In the genomic region with DNA sequence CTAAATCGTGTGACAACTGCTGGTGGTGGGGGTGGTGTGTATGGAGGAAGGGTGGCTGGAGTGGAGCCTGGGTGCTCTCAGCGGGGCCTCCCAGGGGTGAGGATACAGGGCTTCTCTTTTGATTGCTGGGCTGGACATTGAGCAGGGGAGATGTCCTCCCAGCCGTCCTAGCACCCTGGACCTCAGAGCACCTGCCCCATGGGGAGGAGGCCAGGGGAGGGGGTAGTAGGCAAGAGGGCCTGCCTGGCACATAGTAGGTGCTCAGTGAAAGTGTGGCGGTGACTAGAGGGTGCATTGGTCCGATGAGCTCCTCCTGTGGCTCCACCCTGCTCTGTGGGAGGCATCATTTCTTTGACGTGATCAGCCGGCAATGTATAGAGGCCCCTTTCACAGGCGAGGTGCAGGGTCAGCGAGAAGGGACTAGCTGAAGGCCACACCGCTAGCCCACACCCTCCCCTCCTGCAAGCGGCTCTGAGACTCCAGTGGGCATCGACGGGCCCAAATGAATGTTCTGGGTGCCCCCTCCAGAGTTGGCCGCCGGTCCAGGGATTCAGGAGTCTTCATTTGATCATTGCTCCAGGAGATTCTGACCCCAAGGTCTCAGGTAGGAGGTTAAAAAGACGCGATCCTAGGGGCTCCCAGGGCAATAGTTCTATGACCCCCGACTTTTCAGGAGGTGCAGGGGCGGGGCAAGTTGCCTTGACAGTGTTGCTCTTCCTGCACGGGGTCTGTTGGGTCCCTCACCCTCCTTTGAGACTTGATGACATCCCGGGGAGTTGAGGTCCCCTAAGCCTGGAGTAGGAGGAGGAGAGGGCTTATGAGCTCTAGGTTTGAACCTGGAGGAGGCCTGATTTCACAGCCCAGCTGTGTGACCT, we compare ENCODE assay signal across 13 cellular contexts.
DNase-seq lines count a peak whose midpoint lies in the region; ATAC-seq and TF ChIP-seq lines count a peak whose summit lies in the region.
"Had no signal": no experiment of that assay in that cellular context is flagged by ENCODE, and none has a peak within 500 bp of the region (broad histone marks: within the 10 kb centered on the region; RNA-seq: fewer than 3 reads in every experiment).

No MANE protein-coding gene starts in this region.

- H3K27ac Mint-ChIP-seq in chondrocyte (ENCODE audit: unreplicated experiment): no peak overlapping the region
- peak overlapping the region; percentile 63 for H3K27ac Mint-ChIP-seq in neural progenitor cell
- no peak overlapping the region for H3K27ac Mint-ChIP-seq in MCF 10A (ENCODE audit: low read depth, unreplicated experiment)
- H3K27ac Mint-ChIP-seq: CD4-positive, CD25-positive, alpha-beta regulatory T cell; GM23338 had no signal

- H3K4me3 ChIP-seq in right atrium auricular region: no peak overlapping the region
- no peak overlapping the region for H3K4me3 ChIP-seq in neural progenitor cell
- H3K4me3 ChIP-seq: BLaER1, GM23338, HAP-1 had no signal

- H3K27me3 ChIP-seq in right atrium auricular region (no peaks in the 10 kb centered on the region), neural progenitor cell (no peaks in the 10 kb centered on the region)
- H3K27me3 ChIP-seq: BLaER1 had no signal

- no peaks in the 10 kb centered on the region for H3K79me2 ChIP-seq in neural progenitor cell (ENCODE audit: low read depth)

- H3K4me1 ChIP-seq in right atrium auricular region (no peaks in the 10 kb centered on the region), neural progenitor cell (peaks cover 11% of the 10 kb centered on the region)
- H3K4me1 ChIP-seq: BLaER1, HAP-1 had no signal

- H3K36me3 Mint-ChIP-seq in chondrocyte (ENCODE audit: low read depth): no peaks in the 10 kb centered on the region
- no peaks in the 10 kb centered on the region for H3K36me3 Mint-ChIP-seq in neural progenitor cell
- H3K36me3 Mint-ChIP-seq in MCF 10A (ENCODE audit: insufficient read depth, unreplicated experiment): no peaks in the 10 kb centered on the region
- H3K36me3 Mint-ChIP-seq: CD4-positive, CD25-positive, alpha-beta regulatory T cell had no signal

- H3K27me3 Mint-ChIP-seq in chondrocyte (ENCODE audit: low read depth): peaks cover 7% of the 10 kb centered on the region
- peaks cover 2% of the 10 kb centered on the region for H3K27me3 Mint-ChIP-seq in neural progenitor cell (ENCODE audit: insufficient read depth, low read depth)
- H3K27me3 Mint-ChIP-seq in MCF 10A (ENCODE audit: insufficient read depth, unreplicated experiment): no peaks in the 10 kb centered on the region
- H3K27me3 Mint-ChIP-seq: CD4-positive, CD25-positive, alpha-beta regulatory T cell had no signal

- H4K20me1 ChIP-seq in neural progenitor cell (ENCODE audit: low read depth): no peaks in the 10 kb centered on the region
- H4K20me1 ChIP-seq: BLaER1 had no signal

- no peak overlapping the region for H3K9ac ChIP-seq in neural progenitor cell
- H3K9ac ChIP-seq: BLaER1 had no signal

- intact Hi-C loops in Right ventricle myocardium inferior (cut with DNase I): no loop called here
- intact Hi-C loops in MCF 10A (cut with micrococcal nuclease): no loop called here

- H3K9me3 Mint-ChIP-seq in chondrocyte (ENCODE audit: low read depth): peaks cover 4% of the 10 kb centered on the region
- peaks cover 14% of the 10 kb centered on the region for H3K9me3 Mint-ChIP-seq in neural progenitor cell
- H3K9me3 Mint-ChIP-seq in MCF 10A (ENCODE audit: unreplicated experiment): peaks cover 2% of the 10 kb centered on the region

- ATAC-seq in Right ventricle myocardium inferior (no peak), GM18870 (IDR thresholded peaks at IDR 0.05; ENCODE audit: unreplicated experiment) (no peak)
- ATAC-seq: GM23338 had no signal

- H3K4me3 Mint-ChIP-seq in chondrocyte (ENCODE audit: unreplicated experiment): no peak overlapping the region
- no peak overlapping the region for H3K4me3 Mint-ChIP-seq in neural progenitor cell
- no peak overlapping the region for H3K4me3 Mint-ChIP-seq in MCF 10A (ENCODE audit: unreplicated experiment)
- H3K4me3 Mint-ChIP-seq: CD4-positive, CD25-positive, alpha-beta regulatory T cell; GM23338 had no signal

- DNase-seq in Right ventricle myocardium inferior (ENCODE audit: missing footprints): peak; percentile 26
- DNase-seq in right atrium auricular region (ENCODE audit: low spot score): no peak
- DNase-seq in chondrocyte (ENCODE audit: low spot score): peak; percentile 59
- DNase-seq in neural progenitor cell (ENCODE audit: low spot score): no peak
- no peak for DNase-seq in DMS153 treated with DMSO at 0.1 percent for 48 hours (lab: John Stamatoyannopoulos, UW; ENCODE audit: unreplicated experiment)
- no peak for DNase-seq in MCF 10A (ENCODE audit: unreplicated experiment)
- DNase-seq: 8988T; AML-193; CD4-positive, CD25-positive, alpha-beta regulatory T cell had no signal

- H3K36me3 ChIP-seq in right atrium auricular region (no peaks in the 10 kb centered on the region), neural progenitor cell (no peaks in the 10 kb centered on the region)
- H3K36me3 ChIP-seq: BLaER1, HAP-1 had no signal

- no peak overlapping the region for H3K27ac ChIP-seq in right atrium auricular region
- no peak overlapping the region for H3K27ac ChIP-seq in neural progenitor cell
- H3K27ac ChIP-seq: BLaER1 had no signal

- H3K4me1 Mint-ChIP-seq in chondrocyte (ENCODE audit: low read depth) (no peaks in the 10 kb centered on the region), neural progenitor cell (peaks cover 4% of the 10 kb centered on the region), MCF 10A (ENCODE audit: insufficient read depth, unreplicated experiment) (peaks cover 7% of the 10 kb centered on the region)
- H3K4me1 Mint-ChIP-seq: CD4-positive, CD25-positive, alpha-beta regulatory T cell had no signal

- BruUV-seq in MCF 10A (replicated peaks; lab: Mats Ljungman, UMichigan): no TSS peak

- POLR2A ChIA-PET in MCF 10A (lab: Yijun Ruan, JAX): no interaction called here

- no peak for TF ChIP-seq CTCF in right atrium auricular region (IDR thresholded peaks at IDR 0.05)
- TF ChIP-seq CTCF in chondrocyte (IDR thresholded peaks at IDR 0.05): no peak
- no peak for TF ChIP-seq CTCF in neural progenitor cell (IDR thresholded peaks at IDR 0.05)
- no peak for TF ChIP-seq CTCF in MCF 10A (IDR thresholded peaks at IDR 0.05; ENCODE audit: unreplicated experiment)

- H3K4me2 ChIP-seq in neural progenitor cell: no peak overlapping the region
- H3K4me2 ChIP-seq: BLaER1, GM23338 had no signal

- H3K9me3 ChIP-seq in right atrium auricular region (peaks cover 0 to 6% of the 10 kb centered on the region in 2 donors), neural progenitor cell (ENCODE audit: low read depth) (no peaks in the 10 kb centered on the region)
- H3K9me3 ChIP-seq: HAP-1 had no signal

- H3F3A ChIP-seq in neural progenitor cell (ENCODE audit: low read depth): no peaks in the 10 kb centered on the region

- no peak overlapping the region for H2AFZ ChIP-seq in neural progenitor cell (replicated peaks)

- CTCF ChIA-PET in MCF 10A (lab: Yijun Ruan, JAX): no interaction called here

Comparison
In these comparisons a context has a peak if more than half of its experiments do, and no peak if none do; other contexts are left out.
1. DNase-seq: peak in Right ventricle myocardium inferior (single experiment) and chondrocyte (single experiment); none in right atrium auricular region (single experiment), neural progenitor cell (single experiment), DMS153 treated with DMSO at 0.1 percent for 48 hours (single experiment) and MCF 10A (single experiment).